ENCODE assay signal across 13 cellular contexts in genomic region chr6:74277749-74278148, GRCh38.
DNase-seq lines count a peak whose midpoint lies in the region; ATAC-seq and TF ChIP-seq lines count a peak whose summit lies in the region.
"Had no signal": no experiment of that assay in that cellular context is flagged by ENCODE, and none has a peak within 500 bp of the region (broad histone marks: within the 10 kb centered on the region; RNA-seq: fewer than 3 reads in every experiment).

No MANE protein-coding gene starts in this region.

- H3K79me2 ChIP-seq in mammary epithelial cell (ENCODE audit: insufficient read depth, low read length), result no peaks in the 10 kb centered on the region

- no peak overlapping the region for H3K4me2 ChIP-seq in mammary epithelial cell (ENCODE audit: insufficient read depth, low read depth, low read length)
- H3K4me2 ChIP-seq: BLaER1 had no signal

- no peaks in the 10 kb centered on the region for H4K20me1 ChIP-seq in mammary epithelial cell (ENCODE audit: insufficient read depth, low read length)
- H4K20me1 ChIP-seq: BLaER1 had no signal

- H2AFZ ChIP-seq in mammary epithelial cell (ENCODE audit: low read depth, low read length), result no peak overlapping the region

- no TSS peak for BruUV-seq in mammary epithelial cell (replicated peaks; lab: Mats Ljungman, UMichigan)

- no peaks in the 10 kb centered on the region for H3K27me3 ChIP-seq in BE2C
- no peaks in the 10 kb centered on the region for H3K27me3 ChIP-seq in mammary epithelial cell (ENCODE audit: insufficient read depth, low read length)
- no peaks in the 10 kb centered on the region for H3K27me3 ChIP-seq in gastroesophageal sphincter
- H3K27me3 ChIP-seq: BLaER1 had no signal

- H3K9ac ChIP-seq in mammary epithelial cell (ENCODE audit: insufficient read depth, low read length), result no peak overlapping the region
- H3K9ac ChIP-seq: BLaER1 had no signal

- no peaks in the 10 kb centered on the region for H3K36me3 ChIP-seq in BE2C
- no peaks in the 10 kb centered on the region for H3K36me3 ChIP-seq in mammary epithelial cell (ENCODE audit: insufficient read depth, low read length)
- H3K36me3 ChIP-seq in gastroesophageal sphincter, result no peaks in the 10 kb centered on the region
- H3K36me3 ChIP-seq: BLaER1 had no signal

- dilution Hi-C loops in mammary epithelial cell (cut with HindIII; ENCODE audit: low sequenced_read_pairs), result no loop called here

- TF ChIP-seq CTCF in BE2C (IDR thresholded peaks at IDR 0.05; ENCODE audit: low read depth, low read length) (no peak), mammary epithelial cell (conservative IDR thresholded peaks at IDR 0.05 in 1 of 2, IDR thresholded peaks at IDR 0.05 in 1 of 2; ENCODE audit: extremely low read depth in 1 of 2, insufficient read depth in 1 of 2, low read depth in 1 of 2, low read length in 2 of 2) (no peak), gastroesophageal sphincter (IDR thresholded peaks at IDR 0.05) (no peak)

- H3K4me1 ChIP-seq in BE2C, result no peaks in the 10 kb centered on the region
- H3K4me1 ChIP-seq in mammary epithelial cell (ENCODE audit: insufficient read depth, low read length), result no peaks in the 10 kb centered on the region
- peaks cover 0 to 10% (median 10%) of the 10 kb centered on the region in 3 donors for H3K4me1 ChIP-seq in gastroesophageal sphincter
- H3K4me1 ChIP-seq: BLaER1 had no signal

- H3K4me3 ChIP-seq in BE2C (ENCODE audit: low read depth, low read length), result no peak overlapping the region
- H3K4me3 ChIP-seq in mammary epithelial cell (replicated peaks in 1 of 3; ENCODE audit: insufficient read depth in 1 of 3, low read depth in 2 of 3, low read length in 3 of 3), result no peak overlapping the region
- H3K4me3 ChIP-seq in gastroesophageal sphincter, result no peak overlapping the region
- H3K4me3 ChIP-seq: BLaER1 had no signal

- in situ Hi-C loops in mammary epithelial cell (cut with MboI; ENCODE audit: low sequenced_read_pairs in 2 of 2), result no loop called here

- TF ChIP-seq POLR2A in gastroesophageal sphincter (IDR thresholded peaks at IDR 0.05), result no peak

- TF ChIP-seq EP300 in gastroesophageal sphincter (IDR thresholded peaks at IDR 0.05), result no peak

- peak; percentile 4 for DNase-seq in BE2C
- peak; percentile 53 for DNase-seq in NCI-H2029 treated with DMSO at 0.1 percent for 48 hours (lab: John Stamatoyannopoulos, UW)
- DNase-seq in mammary epithelial cell, result peak; percentile 8
- peak; percentile 57 for DNase-seq in left kidney (ENCODE audit: low read depth, low spot score)
- DNase-seq in DMS79 treated with DMSO at 0.1 percent for 48 hours (lab: John Stamatoyannopoulos, UW), result no peak
- DNase-seq: activated naive CD8-positive, alpha-beta T cell treated with anti-CD3 and anti-CD28 coated beads, Interleukin-2, amount 50 U/mL, for 24 hours; effector CD4-positive, alpha-beta T cell; KBM-7; NCI-H2171 treated with DMSO at 0.1 percent for 48 hours had no signal

- CTCF ChIA-PET in mammary epithelial cell (lab: Charles Lee; ENCODE audit: low non-redundant PET), result interaction anchor here (0.7 kb wide), 1 partner anchor 17 kb away, joined by 6 read pairs; no protein-coding TSS in a partner anchor

- no peak overlapping the region for H3K27ac ChIP-seq in mammary epithelial cell (ENCODE audit: insufficient read depth, low read depth, low read length)
- H3K27ac ChIP-seq in gastroesophageal sphincter, result no peak overlapping the region
- H3K27ac ChIP-seq: BLaER1 had no signal

- intact Hi-C loops in mammary epithelial cell (cut with micrococcal nuclease), result no loop called here

- ATAC-seq in gastroesophageal sphincter (no peak), HG03460 (IDR thresholded peaks at IDR 0.05; ENCODE audit: unreplicated experiment) (no peak), GM19467 (IDR thresholded peaks at IDR 0.05; ENCODE audit: unreplicated experiment) (no peak)
- ATAC-seq: activated naive CD8-positive, alpha-beta T cell treated with anti-CD3 and anti-CD28 coated beads, Interleukin-2, amount 50 U/mL, for 24 hours had no signal

- no peaks in the 10 kb centered on the region for H3K9me3 ChIP-seq in BE2C
- H3K9me3 ChIP-seq in mammary epithelial cell (replicated peaks; ENCODE audit: insufficient read depth, low read length), result no peaks in the 10 kb centered on the region
- H3K9me3 ChIP-seq in gastroesophageal sphincter, result no peaks in the 10 kb centered on the region
- H3K9me3 ChIP-seq: BLaER1 had no signal

- 8% methylated on average over 5 of the region's 5 CpGs for WGBS in mammary epithelial cell (ENCODE audit: low coverage, missing lambda C conversion rate)
- WGBS in gastroesophageal sphincter (ENCODE audit: low coverage in 1 of 2), 2 donors, result 3 to 14% methylated on average over 4 to 5 of the region's 5 CpGs
